In the genomic region with DNA sequence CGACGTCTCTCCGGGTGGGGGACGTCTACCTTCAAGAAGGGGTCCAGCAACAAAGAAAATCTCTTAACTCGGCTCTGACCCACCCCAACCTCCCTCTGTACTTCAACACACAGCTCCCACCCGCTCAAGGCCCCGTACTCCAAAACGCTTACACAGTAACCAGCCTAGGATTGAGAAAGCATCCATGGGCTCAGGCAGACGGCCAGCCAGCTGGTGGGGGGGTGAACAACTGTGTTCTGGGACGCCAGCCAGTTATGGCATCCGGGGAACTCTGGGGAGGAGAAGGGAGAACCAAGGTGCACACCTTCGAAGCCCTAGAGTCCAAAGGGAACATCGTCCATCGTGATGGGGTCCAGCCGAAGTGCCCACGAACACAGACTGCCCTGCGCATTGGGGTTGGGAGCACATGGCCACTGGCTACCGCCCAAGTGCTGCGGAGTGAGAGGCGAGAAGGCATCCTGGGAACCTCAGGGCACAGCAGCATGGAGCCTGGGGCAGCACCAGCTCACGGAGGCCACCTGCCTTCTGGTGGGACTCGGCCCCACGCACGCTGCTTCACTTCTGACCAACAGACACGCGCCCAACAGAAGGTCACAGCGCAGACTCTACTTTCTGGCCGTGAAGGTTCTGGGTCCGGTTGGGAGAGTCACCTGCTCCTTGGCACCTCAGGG, we compare ENCODE assay signal across 8 cellular contexts. TPM values are rescaled to one million over a fixed set of nuclear protein-coding genes. Genes with fewer than 3 reads are reported as not detected.
A peak's percentile ranks its signal among the peaks of the same experiment; 100 is the strongest.
DNase-seq lines count a peak whose midpoint lies in the region; ATAC-seq and TF ChIP-seq lines count a peak whose summit lies in the region.

No MANE protein-coding gene starts in this region.

- peaks cover 98% of the 10 kb centered on the region for H3K36me3 Mint-ChIP-seq in activated T-helper 17 cell treated with anti-CD3 and anti-CD28 coated beads, Interleukin-2, amount 50 U/mL, for 72 hours (ENCODE audit: low read depth)

- H3K9me3 Mint-ChIP-seq in activated T-helper 17 cell treated with anti-CD3 and anti-CD28 coated beads, Interleukin-2, amount 50 U/mL, for 72 hours, result no peaks in the 10 kb centered on the region

- H3K4me2 ChIP-seq in skeletal muscle satellite cell (ENCODE audit: low read length), result peak overlapping the region; percentile 37

- H3K4me3 ChIP-seq in cardiac muscle cell (no peak overlapping the region), skeletal muscle satellite cell (ENCODE audit: low read length) (no peak overlapping the region)

- TF ChIP-seq CTCF in cardiac muscle cell (IDR thresholded peaks at IDR 0.05; ENCODE audit: low read depth, low read length) (no peak), GM13977 (IDR thresholded peaks at IDR 0.05; ENCODE audit: extremely low read depth, insufficient read depth, missing control alignments) (no peak)

- H3K9me3 ChIP-seq in cardiac muscle cell (ENCODE audit: low read depth) (no peaks in the 10 kb centered on the region), skeletal muscle satellite cell (replicated peaks; ENCODE audit: low read length) (no peaks in the 10 kb centered on the region)

- in situ Hi-C loops in GM13977 (cut with MboI; ENCODE audit: low pct_unique_long_range_greater_than_20kb, low sequenced_read_pairs, unreplicated experiment), result no loop called here

- peak overlapping the region; percentile 96 for H3K27ac Mint-ChIP-seq in activated T-helper 17 cell treated with anti-CD3 and anti-CD28 coated beads, Interleukin-2, amount 50 U/mL, for 72 hours

- peak; percentile 79 for DNase-seq in GM04504 (ENCODE audit: low read depth)
- DNase-seq in cardiac muscle cell (ENCODE audit: low read depth in 1 of 2, low spot score in 1 of 2), result peak in 1 of 2 donors; percentile 93
- DNase-seq in GM13977 (ENCODE audit: low spot score), result no peak
- no peak for DNase-seq in NCI-H524 treated with DMSO at 0.1 percent for 48 hours (lab: John Stamatoyannopoulos, UW)
- DNase-seq in NCI-H1048 (lab: John Stamatoyannopoulos, UW), result no peak

- H3K27ac ChIP-seq in cardiac muscle cell, result peak overlapping the region; percentile 85

- H3K27me3 ChIP-seq in cardiac muscle cell (no peaks in the 10 kb centered on the region), skeletal muscle satellite cell (ENCODE audit: control insufficient read depth, insufficient read depth, low read length) (no peaks in the 10 kb centered on the region)

- H3K9ac ChIP-seq in skeletal muscle satellite cell (ENCODE audit: low read depth, low read length), result peak overlapping the region; percentile 33

- H3K4me1 Mint-ChIP-seq in activated T-helper 17 cell treated with anti-CD3 and anti-CD28 coated beads, Interleukin-2, amount 50 U/mL, for 72 hours, result peaks cover 35% of the 10 kb centered on the region

- H3K4me1 ChIP-seq in cardiac muscle cell (ENCODE audit: low read depth) (peaks cover 48% of the 10 kb centered on the region), skeletal muscle satellite cell (ENCODE audit: control insufficient read depth, insufficient read depth, low read length) (peaks cover 81% of the 10 kb centered on the region)

- ATAC-seq in activated T-helper 17 cell treated with anti-CD3 and anti-CD28 coated beads, Interleukin-2, amount 50 U/mL, for 72 hours (replicated peaks), result no peak
- no peak for ATAC-seq in GM18858 (IDR thresholded peaks at IDR 0.05; ENCODE audit: unreplicated experiment)

- peak overlapping the region; percentile 65 for H3K4me3 Mint-ChIP-seq in activated T-helper 17 cell treated with anti-CD3 and anti-CD28 coated beads, Interleukin-2, amount 50 U/mL, for 72 hours

- H3K36me3 ChIP-seq in cardiac muscle cell (peaks cover 45% of the 10 kb centered on the region), skeletal muscle satellite cell (ENCODE audit: insufficient read depth, low read length) (peaks cover 71% of the 10 kb centered on the region)

- no peaks in the 10 kb centered on the region for H3K27me3 Mint-ChIP-seq in activated T-helper 17 cell treated with anti-CD3 and anti-CD28 coated beads, Interleukin-2, amount 50 U/mL, for 72 hours

RNA-seq across cellular contexts. Expression of a gene that starts 14.3 kb away (rescaled TPM):
- total RNA-seq in activated T-helper 17 cell treated with anti-CD3 and anti-CD28 coated beads, Interleukin-2, amount 50 U/mL, for 72 hours, result 100 to 1,000 TPM; 167 to 309 TPM
- 313 and 327 TPM in 2 replicates for total RNA-seq in cardiac muscle cell
- polyA plus RNA-seq in cardiac muscle cell, result 55.6 and 63.2 TPM in 2 replicates
- 265 and 305 TPM in 2 replicates for total RNA-seq in skeletal muscle satellite cell (2012; rRNA removed)

RNA-seq across cellular contexts. Expression of a gene that starts 30.4 kb away (rescaled TPM):
- 100 to 1,000 TPM; 140 to 142 TPM for total RNA-seq in activated T-helper 17 cell treated with anti-CD3 and anti-CD28 coated beads, Interleukin-2, amount 50 U/mL, for 72 hours
- 40.3 and 53.1 TPM in 2 replicates for total RNA-seq in cardiac muscle cell
- 106 and 134 TPM in 2 replicates for polyA plus RNA-seq in cardiac muscle cell
- total RNA-seq in skeletal muscle satellite cell (2012; rRNA removed), result 51.3 and 52.7 TPM in 2 replicates

RNA-seq across cellular contexts. Expression of a gene that starts 30.5 kb away (rescaled TPM):
- 10 to 100 TPM; 36.9 to 37.7 TPM for total RNA-seq in activated T-helper 17 cell treated with anti-CD3 and anti-CD28 coated beads, Interleukin-2, amount 50 U/mL, for 72 hours
- total RNA-seq in cardiac muscle cell, result 28.3 and 46.2 TPM in 2 replicates
- polyA plus RNA-seq in cardiac muscle cell, result 53.5 and 56.0 TPM in 2 replicates
- total RNA-seq in skeletal muscle satellite cell (2012; rRNA removed), result 15.9 and 22.3 TPM in 2 replicates
